Comparison of ENCODE assay signal across 14 cellular contexts in genomic region chr7:48101352-48101751, GRCh38. TPM values are rescaled to one million over a fixed set of nuclear protein-coding genes. Genes with fewer than 3 reads are reported as not detected.
A peak's percentile ranks its signal among the peaks of the same experiment; 100 is the strongest.
DNase-seq lines count a peak whose midpoint lies in the region; ATAC-seq and TF ChIP-seq lines count a peak whose summit lies in the region.
"Had no signal": no experiment of that assay in that cellular context is flagged by ENCODE, and none has a peak within 500 bp of the region (broad histone marks: within the 10 kb centered on the region; RNA-seq: fewer than 3 reads in every experiment).

No MANE protein-coding gene starts in this region.

- no peak overlapping the region for H3K4me3 Mint-ChIP-seq in activated CD4-positive, alpha-beta T cell treated with anti-CD3 and anti-CD28 coated beads, Interleukin-2, amount 10 ng/mL, durations not matched to agents 24 days and 14 days
- no peak overlapping the region for H3K4me3 Mint-ChIP-seq in activated naive CD8-positive, alpha-beta T cell
- no peak overlapping the region for H3K4me3 Mint-ChIP-seq in activated naive CD8-positive, alpha-beta T cell treated with anti-CD3 and anti-CD28 coated beads, Interleukin-2, amount 50 U/mL, for 24 hours
- H3K4me3 Mint-ChIP-seq: CD14-positive monocyte, HFFc6 had no signal

- H3K36me3 ChIP-seq in esophagus muscularis mucosa (peaks cover 0 to 93% (median 75%) of the 10 kb centered on the region in 4 donors), trophoblast cell (ENCODE audit: control insufficient read depth in 1 of 2, insufficient read depth in 2 of 2, low read length in 2 of 2) (peaks cover 47 to 68% of the 10 kb centered on the region in 2 experiments)

- H4K12ac ChIP-seq in trophoblast cell (ENCODE audit: low read depth, low read length), result no peak overlapping the region

- H3K27ac Mint-ChIP-seq in activated CD4-positive, alpha-beta T cell treated with anti-CD3 and anti-CD28 coated beads, Interleukin-2, amount 10 ng/mL, durations not matched to agents 24 days and 14 days, result no peak overlapping the region
- peak overlapping the region; percentile 16 for H3K27ac Mint-ChIP-seq in activated naive CD8-positive, alpha-beta T cell
- no peak overlapping the region for H3K27ac Mint-ChIP-seq in activated naive CD8-positive, alpha-beta T cell treated with anti-CD3 and anti-CD28 coated beads, Interleukin-2, amount 50 U/mL, for 24 hours
- H3K27ac Mint-ChIP-seq: HFFc6 had no signal

- ATAC-seq in activated naive CD8-positive, alpha-beta T cell treated with anti-CD3 and anti-CD28 coated beads, Interleukin-2, amount 50 U/mL, for 24 hours, result no peak
- ATAC-seq in Right ventricle myocardium inferior, result no peak
- ATAC-seq in GM21423 (IDR thresholded peaks at IDR 0.05; ENCODE audit: unreplicated experiment), result no peak

- H3K4me3 ChIP-seq in esophagus muscularis mucosa (no peak overlapping the region), trophoblast cell (ENCODE audit: low read depth, low read length) (no peak overlapping the region)

- H3K4me2 ChIP-seq in trophoblast cell (ENCODE audit: low read length), result no peak overlapping the region

- H3K79me2 ChIP-seq in trophoblast cell (ENCODE audit: control insufficient read depth, insufficient read depth, low read length, poor library complexity), result no peaks in the 10 kb centered on the region

- DNase-seq in activated CD4-positive, alpha-beta T cell treated with anti-CD3 and anti-CD28 coated beads, Interleukin-2, amount 10 ng/mL, durations not matched to agents 24 days and 14 days, result peak; percentile 50
- no peak for DNase-seq in activated CD4-positive, alpha-beta T cell treated with anti-CD3 and anti-CD28 coated beads for 1 hour
- no peak for DNase-seq in activated naive CD8-positive, alpha-beta T cell treated with anti-CD3 and anti-CD28 coated beads, Interleukin-2, amount 50 U/mL, for 24 hours
- DNase-seq in esophagus muscularis mucosa (ENCODE audit: extremely low spot score) (peak; percentile 55), trophoblast cell (no peak), Right ventricle myocardium inferior (ENCODE audit: missing footprints) (no peak)
- DNase-seq: Calu3, DMS 273 treated with DMSO at 0.1 percent for 48 hours, HCEC 1CT, HFFc6 had no signal

- H3K18ac ChIP-seq in trophoblast cell (ENCODE audit: low read length), result peak overlapping the region; percentile 29

- H2BK5ac ChIP-seq in trophoblast cell (ENCODE audit: low read depth, low read length, poor library complexity), result no peak overlapping the region

- WGBS in esophagus muscularis mucosa, result 97% methylated on average over 6 of the region's 8 CpGs
- no CpG with 5 or more reads among the region's 8 CpGs for WGBS in trophoblast cell (ENCODE audit: extremely low coverage, insufficient coverage, insufficient read length)

- no peak for TF ChIP-seq POLR2A in esophagus muscularis mucosa (IDR thresholded peaks at IDR 0.05; ENCODE audit: low read depth)

- H2AFZ ChIP-seq in trophoblast cell (ENCODE audit: insufficient read depth, low read length, poor library complexity), result no peak overlapping the region

- no peak overlapping the region for H3K14ac ChIP-seq in trophoblast cell (ENCODE audit: low read length)

- no peaks in the 10 kb centered on the region for H3K27me3 ChIP-seq in esophagus muscularis mucosa
- H3K27me3 ChIP-seq in trophoblast cell (ENCODE audit: insufficient read depth, low read length), result no peaks in the 10 kb centered on the region

- peaks cover 75% of the 10 kb centered on the region for H3K36me3 Mint-ChIP-seq in activated CD4-positive, alpha-beta T cell treated with anti-CD3 and anti-CD28 coated beads, Interleukin-2, amount 10 ng/mL, durations not matched to agents 24 days and 14 days (ENCODE audit: low read depth)
- H3K36me3 Mint-ChIP-seq in activated naive CD8-positive, alpha-beta T cell, result peaks cover 15% of the 10 kb centered on the region
- H3K36me3 Mint-ChIP-seq in activated naive CD8-positive, alpha-beta T cell treated with anti-CD3 and anti-CD28 coated beads, Interleukin-2, amount 50 U/mL, for 24 hours (ENCODE audit: low read depth), result peaks cover 57% of the 10 kb centered on the region

- no peak overlapping the region for H4K8ac ChIP-seq in trophoblast cell (ENCODE audit: low read depth, low read length)

- TF ChIP-seq CTCF in esophagus muscularis mucosa (IDR thresholded peaks at IDR 0.05), result no peak

- H3K4me1 Mint-ChIP-seq in activated CD4-positive, alpha-beta T cell treated with anti-CD3 and anti-CD28 coated beads, Interleukin-2, amount 10 ng/mL, durations not matched to agents 24 days and 14 days, result peaks cover 45% of the 10 kb centered on the region
- H3K4me1 Mint-ChIP-seq in activated naive CD8-positive, alpha-beta T cell (ENCODE audit: low read depth), result peaks cover 48% of the 10 kb centered on the region
- peaks cover 34% of the 10 kb centered on the region for H3K4me1 Mint-ChIP-seq in activated naive CD8-positive, alpha-beta T cell treated with anti-CD3 and anti-CD28 coated beads, Interleukin-2, amount 50 U/mL, for 24 hours

- intact Hi-C loops in activated CD4-positive, alpha-beta T cell treated with anti-CD3 and anti-CD28 coated beads, Interleukin-2, amount 10 ng/mL, durations not matched to agents 24 days and 14 days (cut with micrococcal nuclease), result no loop called here
- intact Hi-C loops in esophagus muscularis mucosa (cut with DNase I) (no loop called here), Right ventricle myocardium inferior (cut with DNase I) (no loop called here)

- H3K9ac ChIP-seq in trophoblast cell (ENCODE audit: low read length), result no peak overlapping the region

- H3K27me3 Mint-ChIP-seq in activated CD4-positive, alpha-beta T cell treated with anti-CD3 and anti-CD28 coated beads, Interleukin-2, amount 10 ng/mL, durations not matched to agents 24 days and 14 days, result no peaks in the 10 kb centered on the region
- no peaks in the 10 kb centered on the region for H3K27me3 Mint-ChIP-seq in activated naive CD8-positive, alpha-beta T cell
- H3K27me3 Mint-ChIP-seq in activated naive CD8-positive, alpha-beta T cell treated with anti-CD3 and anti-CD28 coated beads, Interleukin-2, amount 50 U/mL, for 24 hours, result no peaks in the 10 kb centered on the region

- peaks cover 0 to 7% (median 0%) of the 10 kb centered on the region in 4 donors for H3K4me1 ChIP-seq in esophagus muscularis mucosa
- H3K4me1 ChIP-seq in trophoblast cell (ENCODE audit: control insufficient read depth in 1 of 2, insufficient read depth in 2 of 2, low read length in 2 of 2), result peaks cover 2 to 4% of the 10 kb centered on the region in 2 experiments

- H3K4ac ChIP-seq in trophoblast cell (ENCODE audit: low read depth, low read length), result no peak overlapping the region

- no peak overlapping the region for H2BK12ac ChIP-seq in trophoblast cell (ENCODE audit: low read length)

- no peaks in the 10 kb centered on the region for H3K9me3 ChIP-seq in esophagus muscularis mucosa
- H3K9me3 ChIP-seq in trophoblast cell (ENCODE audit: insufficient read depth, low read depth, low read length), result no peaks in the 10 kb centered on the region

- TF ChIP-seq EP300 in esophagus muscularis mucosa (IDR thresholded peaks at IDR 0.05), result no peak

- H3K23ac ChIP-seq in trophoblast cell (ENCODE audit: low read length), result no peak overlapping the region

- H2AK5ac ChIP-seq in trophoblast cell (ENCODE audit: low read length), result no peak overlapping the region

- no peaks in the 10 kb centered on the region for H3K79me1 ChIP-seq in trophoblast cell (ENCODE audit: low read length)

- no peak overlapping the region for H2BK120ac ChIP-seq in trophoblast cell (ENCODE audit: insufficient read depth, low read length, poor library complexity)

- H4K91ac ChIP-seq in trophoblast cell (ENCODE audit: low read depth, low read length), result no peak overlapping the region

- H3K9me3 Mint-ChIP-seq in activated CD4-positive, alpha-beta T cell treated with anti-CD3 and anti-CD28 coated beads, Interleukin-2, amount 10 ng/mL, durations not matched to agents 24 days and 14 days, result no peaks in the 10 kb centered on the region
- no peaks in the 10 kb centered on the region for H3K9me3 Mint-ChIP-seq in activated naive CD8-positive, alpha-beta T cell (ENCODE audit: low read depth)
- H3K9me3 Mint-ChIP-seq in activated naive CD8-positive, alpha-beta T cell treated with anti-CD3 and anti-CD28 coated beads, Interleukin-2, amount 50 U/mL, for 24 hours, result no peaks in the 10 kb centered on the region
- H3K9me3 Mint-ChIP-seq: HFFc6 had no signal

- H3K27ac ChIP-seq in esophagus muscularis mucosa (replicated peaks in 1 of 4) (no peak overlapping the region), trophoblast cell (ENCODE audit: low read depth, low read length) (no peak overlapping the region)
- H3K27ac ChIP-seq: 22Rv1 had no signal

RNA-seq across cellular contexts. Expression of gene UPP1, which starts 12.3 kb away (rescaled TPM):
- total RNA-seq in activated CD4-positive, alpha-beta T cell treated with anti-CD3 and anti-CD28 coated beads, Interleukin-2, amount 10 ng/mL, durations not matched to agents 24 days and 14 days, result 61.5 and 64.2 TPM in 2 replicates
- 10 to 100 TPM in 3 of 4 donors, 1 to 10 TPM in 1; 7.1 to 26.8 (median 10.6) TPM for total RNA-seq in esophagus muscularis mucosa
- 106 and 107 TPM in 2 replicates for polyA plus RNA-seq in trophoblast cell (2013)
- 20.9 TPM for total RNA-seq in Right ventricle myocardium inferior

Comparison
In these comparisons a context has a peak if more than half of its experiments do, and no peak if none do; other contexts are left out.
1. DNase-seq: peak in activated CD4-positive, alpha-beta T cell treated with anti-CD3 and anti-CD28 coated beads, Interleukin-2, amount 10 ng/mL, durations not matched to agents 24 days and 14 days (single experiment) and esophagus muscularis mucosa (single experiment); none in activated CD4-positive, alpha-beta T cell treated with anti-CD3 and anti-CD28 coated beads for 1 hour (single experiment), activated naive CD8-positive, alpha-beta T cell treated with anti-CD3 and anti-CD28 coated beads, Interleukin-2, amount 50 U/mL, for 24 hours (single experiment), trophoblast cell (0 of 2) and Right ventricle myocardium inferior (single experiment).